Comparison of ENCODE assay signal across 11 cellular contexts in genomic region chr13:44301639-44302015, GRCh38.
DNase-seq lines count a peak whose midpoint lies in the region; ATAC-seq, FAIRE-seq and TF ChIP-seq lines count a peak whose summit lies in the region.
"Had no signal": no experiment of that assay in that cellular context is flagged by ENCODE, and none has a peak within 500 bp of the region (broad histone marks: within the 10 kb centered on the region; RNA-seq: fewer than 3 reads in every experiment).

No MANE protein-coding gene starts in this region.

- H2AFZ ChIP-seq in HepG2 (ENCODE audit: low read length): no peak overlapping the region
- H2AFZ ChIP-seq in astrocyte (ENCODE audit: low read depth, low read length): no peak overlapping the region

- no peaks in the 10 kb centered on the region for H3K27me3 ChIP-seq in liver (ENCODE audit: control insufficient read depth in 4 of 4, insufficient read depth in 4 of 4, low read length in 3 of 4)
- H3K27me3 ChIP-seq in HepG2 (ENCODE audit: control insufficient read depth in 1 of 2, insufficient read depth in 2 of 2, low read length in 2 of 2): peaks cover 0 to 6% of the 10 kb centered on the region in 2 experiments; a peak in 2 of 5 replicates
- H3K27me3 ChIP-seq in astrocyte (ENCODE audit: insufficient read depth, low read length): no peaks in the 10 kb centered on the region
- H3K27me3 ChIP-seq in muscle layer of colon (ENCODE audit: control insufficient read depth in 1 of 2, insufficient read depth in 2 of 2, low read length in 2 of 2): no peaks in the 10 kb centered on the region
- no peaks in the 10 kb centered on the region for H3K27me3 ChIP-seq in uterus
- H3K27me3 ChIP-seq: BLaER1 had no signal

- H3K4me3 ChIP-seq in liver (ENCODE audit: low read depth in 1 of 3, low read length in 3 of 3) (no peak overlapping the region), HepG2 (replicated peaks in 1 of 3; ENCODE audit: insufficient read depth in 1 of 3, low read depth in 2 of 3, low read length in 3 of 3) (no peak overlapping the region), astrocyte (ENCODE audit: insufficient read depth, low read depth, low read length) (no peak overlapping the region), muscle layer of colon (ENCODE audit: low read depth in 1 of 2, low read length in 2 of 2) (peak overlapping the region in 1 of 2 donors; percentile 15), uterus (no peak overlapping the region)
- H3K4me3 ChIP-seq: BLaER1 had no signal

- CTCF ChIA-PET in HepG2 (lab: Yijun Ruan, JAX; ENCODE audit: low intra/inter-chr PET ratio, low total read pairs): no interaction called here

- H3K4me1 ChIP-seq in liver (ENCODE audit: control insufficient read depth in 4 of 4, insufficient read depth in 4 of 4, low read length in 3 of 4) (peaks cover 2 to 24% (median 7%) of the 10 kb centered on the region in 4 donors), HepG2 (ENCODE audit: insufficient read depth, low read length) (0 out of 2 replicates have a peak, but pooled peaks cover 6% of the 10 kb centered on the region), astrocyte (ENCODE audit: insufficient read depth, low read length) (peaks cover 55% of the 10 kb centered on the region), muscle layer of colon (ENCODE audit: insufficient read depth, low read length) (peaks cover 72% of the 10 kb centered on the region), uterus (peaks cover 14 to 25% of the 10 kb centered on the region in 2 donors)

- H3K9ac ChIP-seq in liver (ENCODE audit: low read depth in 1 of 2, low read length in 2 of 2): no peak overlapping the region
- no peak overlapping the region for H3K9ac ChIP-seq in HepG2 (ENCODE audit: insufficient read depth, low read depth, low read length)
- peak overlapping the region; percentile 53 for H3K9ac ChIP-seq in astrocyte (ENCODE audit: low read length)
- H3K9ac ChIP-seq in muscle layer of colon (ENCODE audit: low read length): no peak overlapping the region
- H3K9ac ChIP-seq: BLaER1 had no signal

- POLR2A ChIA-PET in HepG2 (lab: Yijun Ruan, JAX): no interaction called here

- FAIRE-seq in HepG2 (lab: Jason Lieb, UNC): no peak
- no peak for FAIRE-seq in astrocyte (lab: Jason Lieb, UNC)

- intact Hi-C loops in HepG2 (cut with micrococcal nuclease; ENCODE audit: unreplicated experiment) (no loop called here), uterus (cut with DNase I; ENCODE audit: low total_unique reads) (no loop called here)

- no peaks in the 10 kb centered on the region for H3K36me3 Mint-ChIP-seq in astrocyte (ENCODE audit: low read depth, unreplicated experiment)
- H3K36me3 Mint-ChIP-seq: type B pancreatic cell had no signal

- in situ Hi-C loops in HepG2 (cut with HindIII; ENCODE audit: extremely low pct_ligation_motif_present, low pct_unique_long_range_greater_than_20kb): no loop called here

- peak overlapping the region; percentile 47 to 68 for H3K27ac ChIP-seq in liver (ENCODE audit: low read depth in 1 of 2, low read length in 2 of 2)
- no peak overlapping the region for H3K27ac ChIP-seq in HepG2 (ENCODE audit: extremely low read length, insufficient read depth, low read length)
- peak overlapping the region; percentile 82 for H3K27ac ChIP-seq in astrocyte (ENCODE audit: low read depth, low read length)
- peak overlapping the region; percentile 84 for H3K27ac ChIP-seq in muscle layer of colon (ENCODE audit: low read depth, low read length)
- peak overlapping the region; percentile 83 to 92 for H3K27ac ChIP-seq in uterus
- H3K27ac ChIP-seq: BLaER1 had no signal

- DNase-seq in HepG2 (ENCODE audit: low spot score) (no peak), astrocyte (ENCODE audit: low read depth) (no peak), uterus (no peak), NCI-H1436 treated with DMSO at 0.1 percent for 48 hours (lab: John Stamatoyannopoulos, UW) (no peak), GF-D8 (lab: John Stamatoyannopoulos, UW) (no peak)
- DNase-seq: mesendoderm had no signal

- peaks cover 20% of the 10 kb centered on the region for H3K4me1 Mint-ChIP-seq in astrocyte (ENCODE audit: low read depth, unreplicated experiment)

- H3K36me3 ChIP-seq in liver (ENCODE audit: control insufficient read depth in 4 of 4, insufficient read depth in 3 of 4, low read depth in 1 of 4, low read length in 3 of 4): no peaks in the 10 kb centered on the region
- H3K36me3 ChIP-seq in HepG2 (replicated peaks in 1 of 2; ENCODE audit: control insufficient read depth in 1 of 2, insufficient read depth in 2 of 2, low read length in 2 of 2): no peaks in the 10 kb centered on the region
- H3K36me3 ChIP-seq in astrocyte (ENCODE audit: insufficient read depth, low read length): no peaks in the 10 kb centered on the region
- no peaks in the 10 kb centered on the region for H3K36me3 ChIP-seq in muscle layer of colon (ENCODE audit: insufficient read depth, low read length)
- H3K36me3 ChIP-seq in uterus: no peaks in the 10 kb centered on the region
- H3K36me3 ChIP-seq: BLaER1 had no signal

- BruUV-seq in HepG2 (replicated peaks; lab: Mats Ljungman, UMichigan): no TSS peak

- 81% methylated on average over 4 of the region's 4 CpGs for WGBS in liver
- 61% methylated on average over 4 of the region's 4 CpGs for WGBS in HepG2 (ENCODE audit: low lambda C conversion rate)

- H3K9me3 ChIP-seq in liver (ENCODE audit: control insufficient read depth in 4 of 4, low read length in 3 of 4) (no peaks in the 10 kb centered on the region), HepG2 (ENCODE audit: low read length) (no peaks in the 10 kb centered on the region), astrocyte (ENCODE audit: insufficient read depth, low read depth, low read length) (no peaks in the 10 kb centered on the region), muscle layer of colon (ENCODE audit: low read length) (no peaks in the 10 kb centered on the region), uterus (no peaks in the 10 kb centered on the region)
- H3K9me3 ChIP-seq: BLaER1 had no signal

- TF ChIP-seq POLR2A in HepG2 (IDR thresholded peaks at IDR 0.05; ENCODE audit: insufficient read depth in 1 of 2, low read depth in 2 of 2, low read length in 2 of 2): no peak
- TF ChIP-seq POLR2A in uterus (IDR thresholded peaks at IDR 0.05): no peak

- no peak for TF ChIP-seq EP300 in HepG2 (IDR thresholded peaks at IDR 0.05; ENCODE audit: low read depth in 2 of 2, low read length in 2 of 2)
- TF ChIP-seq EP300 in HepG2 (CRISPR knock-in tag; IDR thresholded peaks at IDR 0.05; ENCODE audit: borderline replicate concordance): no peak

- no peaks in the 10 kb centered on the region for H4K20me1 ChIP-seq in HepG2 (ENCODE audit: insufficient read depth, low read length)
- no peaks in the 10 kb centered on the region for H4K20me1 ChIP-seq in astrocyte (ENCODE audit: insufficient read depth, low read length)
- H4K20me1 ChIP-seq: BLaER1 had no signal

- ATAC-seq in HepG2 (no peak), GM19395 (IDR thresholded peaks at IDR 0.05; ENCODE audit: unreplicated experiment) (no peak)

- no peaks in the 10 kb centered on the region for H3K9me3 Mint-ChIP-seq in astrocyte (ENCODE audit: unreplicated experiment)

- H3K4me2 ChIP-seq in HepG2 (ENCODE audit: low read depth, low read length) (no peak overlapping the region), astrocyte (ENCODE audit: low read length) (peak overlapping the region; percentile 62)
- H3K4me2 ChIP-seq: BLaER1 had no signal

- H3K27ac Mint-ChIP-seq in astrocyte (ENCODE audit: unreplicated experiment): no peak overlapping the region
- H3K27ac Mint-ChIP-seq: type B pancreatic cell had no signal

- peaks cover 9% of the 10 kb centered on the region for H3K27me3 Mint-ChIP-seq in astrocyte (ENCODE audit: low read depth, unreplicated experiment)

- no peak for TF ChIP-seq RAD21 in liver (IDR thresholded peaks at IDR 0.05)
- TF ChIP-seq RAD21 in HepG2 (CRISPR knock-in tag; IDR thresholded peaks at IDR 0.05): no peak

- H3K79me2 ChIP-seq in HepG2 (ENCODE audit: insufficient read depth, low read length) (no peaks in the 10 kb centered on the region), astrocyte (ENCODE audit: insufficient read depth, low read length) (no peaks in the 10 kb centered on the region)

- TF ChIP-seq CTCF in liver (IDR thresholded peaks at IDR 0.05; ENCODE audit: low read depth, low read length, missing input control): no peak
- no peak for TF ChIP-seq CTCF in HepG2 (CRISPR knock-in tag; IDR thresholded peaks at IDR 0.05)
- no peak for TF ChIP-seq CTCF in astrocyte (IDR thresholded peaks at IDR 0.05; ENCODE audit: insufficient read depth, low read depth, low read length)
- TF ChIP-seq CTCF in uterus (IDR thresholded peaks at IDR 0.05): no peak

- no peak overlapping the region for H3K4me3 Mint-ChIP-seq in astrocyte (ENCODE audit: unreplicated experiment)
- H3K4me3 Mint-ChIP-seq: type B pancreatic cell had no signal

TF ChIP-seq in liver, 16 proteins besides CTCF, POLR2A, EP300 and RAD21 (continues in another document):
- TF ChIP-seq RXRA (IDR thresholded peaks at IDR 0.05) (no peak), HNF4G (IDR thresholded peaks at IDR 0.05) (no peak), EGR1 (IDR thresholded peaks at IDR 0.05; ENCODE audit: low read depth in 2 of 2) (no peak), MAX (IDR thresholded peaks at IDR 0.05) (no peak), HNF4A (conservative IDR thresholded peaks at IDR 0.05) (no peak), TAF1 (conservative IDR thresholded peaks at IDR 0.05) (no peak), JUND (IDR thresholded peaks at IDR 0.05) (no peak), NR2F2 (IDR thresholded peaks at IDR 0.05) (no peak)

TF ChIP-seq in HepG2, 621 proteins besides CTCF, POLR2A, EP300 and RAD21:
- TF ChIP-seq ZNF34 (CRISPR knock-in tag; IDR thresholded peaks at IDR 0.05; ENCODE audit: borderline replicate concordance): no peak
- TF ChIP-seq, protein P1, sequence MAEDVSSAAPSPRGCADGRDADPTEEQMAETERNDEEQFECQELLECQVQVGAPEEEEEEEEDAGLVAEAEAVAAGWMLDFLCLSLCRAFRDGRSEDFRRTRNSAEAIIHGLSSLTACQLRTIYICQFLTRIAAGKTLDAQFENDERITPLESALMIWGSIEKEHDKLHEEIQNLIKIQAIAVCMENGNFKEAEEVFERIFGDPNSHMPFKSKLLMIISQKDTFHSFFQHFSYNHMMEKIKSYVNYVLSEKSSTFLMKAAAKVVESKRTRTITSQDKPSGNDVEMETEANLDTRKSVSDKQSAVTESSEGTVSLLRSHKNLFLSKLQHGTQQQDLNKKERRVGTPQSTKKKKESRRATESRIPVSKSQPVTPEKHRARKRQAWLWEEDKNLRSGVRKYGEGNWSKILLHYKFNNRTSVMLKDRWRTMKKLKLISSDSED (CRISPR knock-in tag; IDR thresholded peaks at IDR 0.05): no peak
- no peak for TF ChIP-seq DNMT1 (CRISPR knock-in tag; IDR thresholded peaks at IDR 0.05)
